In genomic region chr6:13846841-13847240, GRCh38 we compare ENCODE assay signal across 11 cellular contexts. TPM values are rescaled to one million over a fixed set of nuclear protein-coding genes. Genes with fewer than 3 reads are reported as not detected.
DNase-seq lines count a peak whose midpoint lies in the region; ATAC-seq and TF ChIP-seq lines count a peak whose summit lies in the region.
"Had no signal": no experiment of that assay in that cellular context is flagged by ENCODE, and none has a peak within 500 bp of the region (broad histone marks: within the 10 kb centered on the region; RNA-seq: fewer than 3 reads in every experiment).

No MANE protein-coding gene starts in this region.

- H3K79me2 ChIP-seq in KMS-11 (ENCODE audit: insufficient read depth, low read depth) = no peaks in the 10 kb centered on the region

- H3K4me3 ChIP-seq in KMS-11 (IDR thresholded peaks at IDR 0.05; ENCODE audit: insufficient read depth, low read depth, low read length) = no peak overlapping the region
- H3K4me3 ChIP-seq in choroid plexus epithelial cell (ENCODE audit: low read depth, low read length) = no peak overlapping the region
- no peak overlapping the region for H3K4me3 ChIP-seq in neuron (ENCODE audit: low read length)
- H3K4me3 ChIP-seq: breast epithelium had no signal

- H2AFZ ChIP-seq in KMS-11 (ENCODE audit: low read depth) (no peak overlapping the region), neuron (ENCODE audit: low read depth, low read length) (peak overlapping the region; percentile 78)

- ATAC-seq in GM21723 (IDR thresholded peaks at IDR 0.05; ENCODE audit: unreplicated experiment) = no peak
- ATAC-seq in left lobe of liver = no peak

- no peaks in the 10 kb centered on the region for H3K36me3 ChIP-seq in KMS-11 (ENCODE audit: insufficient read depth)
- H3K36me3 ChIP-seq in neuron (ENCODE audit: insufficient read depth, low read length) = no peaks in the 10 kb centered on the region
- H3K36me3 ChIP-seq: breast epithelium had no signal

- no peak overlapping the region for H3K27ac ChIP-seq in KMS-11
- H3K27ac ChIP-seq: breast epithelium had no signal

- peak; percentile 11; the same call in 1 of the 3 replicates for TF ChIP-seq CTCF in GM12872 (IDR thresholded peaks at IDR 0.05; ENCODE audit: insufficient read depth, low read depth, low read length)
- TF ChIP-seq CTCF in KMS-11 (conservative IDR thresholded peaks at IDR 0.05; ENCODE audit: low read depth, low read length) = 0 out of 2 replicates have a peak, but pooled peaks have one; percentile 14
- TF ChIP-seq CTCF in choroid plexus epithelial cell (conservative IDR thresholded peaks at IDR 0.05; ENCODE audit: low read depth, low read length) = peak; percentile 11
- no peak for TF ChIP-seq CTCF in GM13977 (IDR thresholded peaks at IDR 0.05; ENCODE audit: extremely low read depth, insufficient read depth, missing control alignments)

- no peak for DNase-seq in choroid plexus epithelial cell (ENCODE audit: low read depth)
- DNase-seq in germinal center (ENCODE audit: low spot score) = no peak
- DNase-seq in GM13977 (ENCODE audit: low spot score) = no peak
- DNase-seq in left lobe of liver (ENCODE audit: low spot score) = no peak
- DNase-seq: COR-L47, NCI-H2171 treated with DMSO at 0.1 percent for 48 hours had no signal

- in situ Hi-C loops in GM13977 (cut with MboI; ENCODE audit: low pct_unique_long_range_greater_than_20kb, low sequenced_read_pairs, unreplicated experiment) = no loop called here

- no peaks in the 10 kb centered on the region for H3K27me3 ChIP-seq in KMS-11 (ENCODE audit: insufficient read depth, low read depth)
- no peaks in the 10 kb centered on the region for H3K27me3 ChIP-seq in neuron (ENCODE audit: insufficient read depth, low read length)
- H3K27me3 ChIP-seq: breast epithelium had no signal

- H3K4me1 ChIP-seq in KMS-11 (ENCODE audit: low read depth, poor library complexity, severe bottlenecking) = peaks cover under 1% of the 10 kb centered on the region
- peaks cover 7% of the 10 kb centered on the region for H3K4me1 ChIP-seq in neuron (ENCODE audit: insufficient read depth, low read length)
- H3K4me1 ChIP-seq: breast epithelium had no signal

- H3K9me3 ChIP-seq in neuron (ENCODE audit: low read length) = no peaks in the 10 kb centered on the region
- H3K9me3 ChIP-seq: breast epithelium had no signal

- no peaks in the 10 kb centered on the region for H4K20me1 ChIP-seq in KMS-11 (ENCODE audit: insufficient read depth)

- H3K9ac ChIP-seq in KMS-11 = no peak overlapping the region

- no peak overlapping the region for H3K4me2 ChIP-seq in KMS-11

RNA-seq across cellular contexts. Expression of gene MCUR1, which starts 32.5 kb away (rescaled TPM):
- total RNA-seq in left lobe of liver = 18.1 TPM
